ENCODE assay signal across 10 cellular contexts in genomic region chr9:130846487-130847305, GRCh38. TPM values are rescaled to one million over a fixed set of nuclear protein-coding genes. Genes with fewer than 3 reads are reported as not detected.
DNase-seq lines count a peak whose midpoint lies in the region; ATAC-seq, FAIRE-seq and TF ChIP-seq lines count a peak whose summit lies in the region.
"Had no signal": no experiment of that assay in that cellular context is flagged by ENCODE, and none has a peak within 500 bp of the region (broad histone marks: within the 10 kb centered on the region; RNA-seq: fewer than 3 reads in every experiment).

No MANE protein-coding gene starts in this region.

- intact Hi-C loops in Right ventricle myocardium superior (cut with DNase I) (no loop called here), cardiac septum (cut with DNase I) (loop anchor here (1.0 to 2.0 kb wide), 2 partner anchors 14 to 65 kb away; no protein-coding TSS in a partner anchor), endothelial cell of umbilical vein (cut with micrococcal nuclease) (loop anchor here (1.0 to 5.0 kb wide), 5 partner anchors 12 to 394 kb away; no protein-coding TSS in a partner anchor), aorta (cut with DNase I) (loop anchor here in 1 of 2 donors (2.0 kb wide), 1 partner anchor 66 kb away; no protein-coding TSS in a partner anchor)
- intact Hi-C loops in CD4-positive, alpha-beta T cell (cut with DNase I, micrococcal nuclease): no loop called here

- WGBS in aorta, 2 donors: 5% methylated on average over 12 of the region's 12 CpGs

- peak; percentile 88 for FAIRE-seq in endothelial cell of umbilical vein (lab: Jason Lieb, UNC)

- no peak overlapping the region for H2AFZ ChIP-seq in endothelial cell of umbilical vein (ENCODE audit: low read depth, low read length)

- CTCF ChIA-PET in endothelial cell of umbilical vein (lab: Charles Lee): interaction anchor here (0.8 to 2.4 kb wide), 15 partner anchors 11 to 200 kb away, joined by 3 to 16 read pairs (median 5); partner anchors contain the start of gene ABL1
- CTCF ChIA-PET in CD4-positive, alpha-beta T cell (lab: Charles Lee): interaction anchor here (1.8 kb wide), 1 partner anchor 20 kb away, joined by 4 read pairs; no protein-coding TSS in a partner anchor

- no peaks in the 10 kb centered on the region for H3K9me3 ChIP-seq in endothelial cell of umbilical vein (replicated peaks; ENCODE audit: control insufficient read depth, insufficient read depth, low read length)
- no peaks in the 10 kb centered on the region for H3K9me3 ChIP-seq in mucosa of stomach (ENCODE audit: control insufficient read depth, low read length)
- H3K9me3 ChIP-seq in aorta (ENCODE audit: control insufficient read depth, low read length): no peaks in the 10 kb centered on the region
- no peaks in the 10 kb centered on the region for H3K9me3 ChIP-seq in CD4-positive, alpha-beta T cell (ENCODE audit: control insufficient read depth, low read length)

- peaks cover 71% of the 10 kb centered on the region for H3K79me2 ChIP-seq in endothelial cell of umbilical vein (ENCODE audit: control insufficient read depth, insufficient read depth, low read length)

- peak overlapping the region; percentile 81 for H3K4me2 ChIP-seq in endothelial cell of umbilical vein (ENCODE audit: insufficient read depth, low read length)

- TF ChIP-seq POLR2A in endothelial cell of umbilical vein (IDR thresholded peaks at IDR 0.05; ENCODE audit: low read depth, low read length): peak; percentile 62

- peaks cover 30% of the 10 kb centered on the region for H3K4me1 Mint-ChIP-seq in CD4-positive, alpha-beta T cell (ENCODE audit: low read depth)

- H3K36me3 Mint-ChIP-seq in CD4-positive, alpha-beta T cell (ENCODE audit: low read depth): no peaks in the 10 kb centered on the region

- no peaks in the 10 kb centered on the region for H3K9me1 ChIP-seq in endothelial cell of umbilical vein (replicated peaks; ENCODE audit: control insufficient read depth, extremely low read depth, insufficient read depth, low read length)

- no peaks in the 10 kb centered on the region for H3K9me3 Mint-ChIP-seq in CD4-positive, alpha-beta T cell

- POLR2A ChIA-PET in endothelial cell of umbilical vein (lab: Charles Lee): interaction anchor here (0.6 to 2.0 kb wide), 4 partner anchors 9 to 89 kb away, joined by 3 to 6 read pairs (median 4); partner anchors contain the start of gene ABL1
- POLR2A ChIA-PET in CD4-positive, alpha-beta T cell (lab: Charles Lee): no interaction called here

- H3K27ac ChIP-seq in endothelial cell of umbilical vein (ENCODE audit: insufficient read depth, low read depth, low read length) (peak overlapping the region; percentile 95), aorta (ENCODE audit: low read depth in 1 of 2, low read length in 2 of 2) (peak overlapping the region; percentile 95 to 99)
- no peak overlapping the region for H3K27ac ChIP-seq in CD4-positive, alpha-beta T cell (ENCODE audit: low read depth, low read length)

- no peaks in the 10 kb centered on the region for H4K20me1 ChIP-seq in endothelial cell of umbilical vein (replicated peaks; ENCODE audit: control insufficient read depth, extremely low read depth, insufficient read depth, low read length)

- H3K4me3 ChIP-seq in endothelial cell of umbilical vein (replicated peaks in 1 of 3; ENCODE audit: insufficient read depth in 1 of 3, low read depth in 1 of 3, low read length in 3 of 3) (peak overlapping the region in 2 of 3 experiments; percentile 2 to 56), mucosa of stomach (ENCODE audit: low read length) (no peak overlapping the region), aorta (ENCODE audit: low read length in 2 of 2) (peak overlapping the region; percentile 3 to 36)

- DNase-seq in Right ventricle myocardium superior (peak; percentile 64), cardiac septum (ENCODE audit: low spot score) (no peak), endothelial cell of umbilical vein (ENCODE audit: low read depth, low spot score) (peak; percentile 93), aorta (peak; percentile 88 to 95), NCI-H1092 treated with DMSO at 0.1 percent for 48 hours (lab: John Stamatoyannopoulos, UW) (no peak)
- no peak for DNase-seq in CD4-positive, alpha-beta T cell
- DNase-seq: AML-193 had no signal

- dilution Hi-C loops in endothelial cell of umbilical vein (cut with MboI; ENCODE audit: extremely low pct_ligation_motif_present, low sequenced_read_pairs): no loop called here

- H3K36me3 ChIP-seq in endothelial cell of umbilical vein (ENCODE audit: control insufficient read depth in 2 of 2, extremely low read depth in 1 of 2, insufficient read depth in 2 of 2, low read length in 2 of 2): no peaks in the 10 kb centered on the region
- H3K36me3 ChIP-seq in mucosa of stomach (ENCODE audit: control insufficient read depth, insufficient read depth, low read length): no peaks in the 10 kb centered on the region
- no peaks in the 10 kb centered on the region for H3K36me3 ChIP-seq in aorta (ENCODE audit: control insufficient read depth in 1 of 2, insufficient read depth in 2 of 2, low read length in 1 of 2)

- TF ChIP-seq CTCF in endothelial cell of umbilical vein (IDR thresholded peaks at IDR 0.05; ENCODE audit: extremely low read depth in 1 of 2, insufficient read depth in 1 of 2, low read depth in 1 of 2, low read length in 2 of 2): no peak
- no peak for TF ChIP-seq CTCF in CD4-positive, alpha-beta T cell (IDR thresholded peaks at IDR 0.05)

- H3K4me1 ChIP-seq in endothelial cell of umbilical vein (ENCODE audit: control insufficient read depth, extremely low read depth, insufficient read depth, low read length) (peaks cover 62% of the 10 kb centered on the region), mucosa of stomach (ENCODE audit: control insufficient read depth, insufficient read depth, low read length) (peaks cover 11% of the 10 kb centered on the region), aorta (ENCODE audit: control insufficient read depth in 1 of 2, insufficient read depth in 2 of 2, low read length in 2 of 2) (peaks cover 6 to 15% of the 10 kb centered on the region in 2 donors)

- no peaks in the 10 kb centered on the region for H3K27me3 Mint-ChIP-seq in CD4-positive, alpha-beta T cell

- no peak overlapping the region for H3K27ac Mint-ChIP-seq in CD4-positive, alpha-beta T cell

- H3K27me3 ChIP-seq in endothelial cell of umbilical vein (ENCODE audit: control insufficient read depth in 2 of 2, insufficient read depth in 2 of 2, low read length in 2 of 2): no peaks in the 10 kb centered on the region
- no peaks in the 10 kb centered on the region for H3K27me3 ChIP-seq in mucosa of stomach (ENCODE audit: control insufficient read depth, insufficient read depth, low read length)
- no peaks in the 10 kb centered on the region for H3K27me3 ChIP-seq in aorta (ENCODE audit: control insufficient read depth in 1 of 2, insufficient read depth in 2 of 2, low read length in 1 of 2)
- no peaks in the 10 kb centered on the region for H3K27me3 ChIP-seq in CD4-positive, alpha-beta T cell (ENCODE audit: control insufficient read depth, insufficient read depth, low read length)

- no TSS peak for BruUV-seq in endothelial cell of umbilical vein (replicated peaks; lab: Mats Ljungman, UMichigan)

- H3K9ac ChIP-seq in endothelial cell of umbilical vein (replicated peaks; ENCODE audit: extremely low read depth, insufficient read depth, low read length) (peak overlapping the region; percentile 73), mucosa of stomach (ENCODE audit: low read length) (peak overlapping the region; percentile 49)

- ATAC-seq in Right ventricle myocardium superior (ENCODE audit: poor library complexity): peak; percentile 40
- peak; percentile 64 for ATAC-seq in aorta (ENCODE audit: low FRiP score)
- ATAC-seq in GM19324 (IDR thresholded peaks at IDR 0.05; ENCODE audit: low FRiP score, unreplicated experiment): no peak
- no peak for ATAC-seq in CD4-positive, alpha-beta T cell (ENCODE audit: poor library complexity)

- no peak overlapping the region for H3K4me3 Mint-ChIP-seq in CD4-positive, alpha-beta T cell

TF ChIP-seq in endothelial cell of umbilical vein, 7 proteins besides CTCF, POLR2A, EP300 and RAD21 (continues in another document):
- TF ChIP-seq EZH2 (IDR thresholded peaks at IDR 0.05; ENCODE audit: borderline replicate concordance, low read depth, low read length, severe bottlenecking) (no peak), GATA2 (IDR thresholded peaks at IDR 0.05; ENCODE audit: insufficient read depth, insufficient read length, low read depth, low read length) (peak; percentile 83), FOS (IDR thresholded peaks at IDR 0.05; ENCODE audit: borderline replicate concordance, insufficient read depth, low read length) (peak; percentile 82), POLR2AphosphoS5 (IDR thresholded peaks at IDR 0.05; ENCODE audit: insufficient read depth, low read depth, low read length) (peak; percentile 93), JUN (IDR thresholded peaks at IDR 0.05; ENCODE audit: borderline replicate concordance, insufficient read depth, insufficient read length, low read depth) (peak; percentile 67), MYC (IDR thresholded peaks at IDR 0.05; ENCODE audit: low read depth, low read length) (peak; percentile 19)

RNA-seq across cellular contexts. Expression of gene ABL1, which starts 11.6 kb away (rescaled TPM):
- total RNA-seq in Right ventricle myocardium superior: 31.5 TPM
- total RNA-seq in cardiac septum: 38.0 TPM
- 79.2 and 87.1 TPM in 2 replicates for total RNA-seq in endothelial cell of umbilical vein
- 31.1 and 32.1 TPM in 2 replicates for polyA plus RNA-seq in endothelial cell of umbilical vein
- polyA plus RNA-seq in endothelial cell of umbilical vein (2011; cell fraction: cytosol; rRNA removed): 34.6 and 35.8 TPM in 2 replicates
- 51.9 and 57.9 TPM in 2 replicates for polyA plus RNA-seq in endothelial cell of umbilical vein (2011; cell fraction: nucleus; rRNA removed)
- 60.7 and 65.3 TPM in 2 replicates for polyA plus RNA-seq in endothelial cell of umbilical vein (2012)
- polyA minus RNA-seq in endothelial cell of umbilical vein: 61.8 and 64.1 TPM in 2 replicates
- 54.0 TPM for polyA minus RNA-seq in endothelial cell of umbilical vein (2011; cell fraction: cytosol; rRNA and poly(A)+ RNA removed)
- 37.1 and 47.0 TPM in 2 replicates for polyA minus RNA-seq in endothelial cell of umbilical vein (2011; cell fraction: nucleus; rRNA and poly(A)+ RNA removed)
- total RNA-seq in aorta: 10 to 100 TPM; 91.7 to 98.7 TPM
- polyA plus RNA-seq in aorta: 10 to 100 TPM; 12.8 to 38.5 TPM
- total RNA-seq in CD4-positive, alpha-beta T cell: 10 to 100 TPM; 29.8 to 33.7 TPM

RNA-seq across cellular contexts. Expression of gene QRFP, which starts 49.9 kb away (rescaled TPM):
- total RNA-seq in Right ventricle myocardium superior (not detected), cardiac septum (not detected), endothelial cell of umbilical vein (not detected in 2 replicates), aorta (not detected)
- polyA plus RNA-seq in endothelial cell of umbilical vein (not detected in 2 replicates), aorta (not detected)
- polyA plus RNA-seq in endothelial cell of umbilical vein (2011; cell fraction: cytosol; rRNA removed): not detected in 2 replicates
- not detected in 2 replicates for polyA plus RNA-seq in endothelial cell of umbilical vein (2011; cell fraction: nucleus; rRNA removed)
- 0.46 TPM in 1 of 2 replicates, not detected in the other for polyA plus RNA-seq in endothelial cell of umbilical vein (2012)
- not detected in 2 replicates for polyA minus RNA-seq in endothelial cell of umbilical vein
- polyA minus RNA-seq in endothelial cell of umbilical vein (2011; cell fraction: cytosol; rRNA and poly(A)+ RNA removed): not detected
- polyA minus RNA-seq in endothelial cell of umbilical vein (2011; cell fraction: nucleus; rRNA and poly(A)+ RNA removed): not detected in 2 replicates
- total RNA-seq in CD4-positive, alpha-beta T cell: not detected
- total RNA-seq: T-helper 1 cell treated with Interleukin-12 subunit alpha and Interleukin-12 subunit beta and Interleukin-4 antibody, amounts not matched to agents 30 ng/mL and 1 ng/mL, for 36 hours had no signal

Comparison
In these comparisons a context has a peak if more than half of its experiments do, and no peak if none do; other contexts are left out.
1. DNase-seq: peak in Right ventricle myocardium superior (single experiment), endothelial cell of umbilical vein (single experiment) and aorta (2 of 2); none in cardiac septum (single experiment), NCI-H1092 treated with DMSO at 0.1 percent for 48 hours (single experiment) and CD4-positive, alpha-beta T cell (0 of 10).
2. intact Hi-C loops: an anchor here in cardiac septum (1.0 to 2.0 kb wide) and endothelial cell of umbilical vein (1.0 to 5.0 kb wide); none called in Right ventricle myocardium superior and CD4-positive, alpha-beta T cell.
3. ATAC-seq: peak in Right ventricle myocardium superior (single experiment) and aorta (single experiment); none in GM19324 (single experiment) and CD4-positive, alpha-beta T cell (single experiment).